Comparison of ENCODE assay signal across 13 cellular contexts in the genomic region with DNA sequence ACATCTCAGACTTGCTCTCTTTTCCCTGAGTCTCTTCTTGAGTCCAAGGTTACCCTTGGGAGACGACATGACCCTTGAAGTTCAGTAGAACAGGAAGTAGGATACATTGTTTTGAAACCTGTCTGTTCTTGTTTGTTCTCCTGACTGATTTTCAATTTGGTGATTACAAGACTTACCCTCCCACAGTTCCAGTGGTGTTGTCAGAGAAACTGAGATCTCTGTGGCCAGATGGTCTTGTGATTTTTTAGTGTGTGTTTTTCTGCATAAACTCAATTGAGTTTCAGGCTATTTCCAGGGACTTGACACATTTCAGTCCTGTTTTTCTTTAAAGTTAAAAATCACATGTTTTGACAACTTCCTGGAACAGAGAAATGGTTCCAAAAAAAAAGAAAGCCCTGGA. TPM values are rescaled to one million over a fixed set of nuclear protein-coding genes. Genes with fewer than 3 reads are reported as not detected.
DNase-seq lines count a peak whose midpoint lies in the region; ATAC-seq lines count a peak whose summit lies in the region.
"Had no signal": no experiment of that assay in that cellular context is flagged by ENCODE, and none has a peak within 500 bp of the region (broad histone marks: within the 10 kb centered on the region; RNA-seq: fewer than 3 reads in every experiment).

No MANE protein-coding gene starts in this region.

- H3K4me3 Mint-ChIP-seq in activated T-cell treated with anti-CD3 and anti-CD28 coated beads, Interleukin-2, amount 50 U/mL, for 72 hours: peak overlapping the region in 1 of 2 donors; percentile 5
- no peak overlapping the region for H3K4me3 Mint-ChIP-seq in stimulated activated memory B cell treated with anti-CD40 and anti-IgM and Interleukin-4, amounts not matched to agents 10 μg/mL and 1 μg/mL and 100 μg/mL, for 72 hours

- no peak for DNase-seq in activated T-cell treated with anti-CD3 and anti-CD28 coated beads, Interleukin-2, amount 50 U/mL, for 72 hours
- DNase-seq in activated T-cell treated with anti-CD3 and anti-CD28 coated beads for 4 hours (no peak), epidermal melanocyte (ENCODE audit: insufficient read length, low spot score) (no peak), NCI-H2171 (lab: John Stamatoyannopoulos, UW) (no peak), NOMO-1 treated with DMSO at 0.1 percent for 48 hours (lab: John Stamatoyannopoulos, UW; ENCODE audit: unreplicated experiment) (no peak)
- DNase-seq: NCI-H1930, Peyer's patch, spleen, T1000 had no signal

- peak; percentile 74 to 78 for ATAC-seq in activated T-cell treated with anti-CD3 and anti-CD28 coated beads, Interleukin-2, amount 50 U/mL, for 72 hours (replicated peaks in 1 of 2)
- ATAC-seq in GM21717 (IDR thresholded peaks at IDR 0.05; ENCODE audit: unreplicated experiment) (peak; percentile 69), HG03378 (IDR thresholded peaks at IDR 0.05; ENCODE audit: unreplicated experiment) (peak; percentile 55)
- peak; percentile 81 for ATAC-seq in stimulated activated memory B cell treated with anti-CD40 and anti-IgM and Interleukin-4, amounts not matched to agents 10 μg/mL and 1 μg/mL and 100 μg/mL, for 72 hours

- H3K36me3 Mint-ChIP-seq in activated T-cell treated with anti-CD3 and anti-CD28 coated beads, Interleukin-2, amount 50 U/mL, for 72 hours (ENCODE audit: insufficient read depth in 2 of 2): peaks cover 11 to 28% of the 10 kb centered on the region in 2 donors
- peaks cover 95% of the 10 kb centered on the region for H3K36me3 Mint-ChIP-seq in stimulated activated memory B cell treated with anti-CD40 and anti-IgM and Interleukin-4, amounts not matched to agents 10 μg/mL and 1 μg/mL and 100 μg/mL, for 72 hours

- no peaks in the 10 kb centered on the region for H3K9me3 Mint-ChIP-seq in activated T-cell treated with anti-CD3 and anti-CD28 coated beads, Interleukin-2, amount 50 U/mL, for 72 hours
- H3K9me3 Mint-ChIP-seq in stimulated activated memory B cell treated with anti-CD40 and anti-IgM and Interleukin-4, amounts not matched to agents 10 μg/mL and 1 μg/mL and 100 μg/mL, for 72 hours: no peaks in the 10 kb centered on the region

- H3K27me3 Mint-ChIP-seq in activated T-cell treated with anti-CD3 and anti-CD28 coated beads, Interleukin-2, amount 50 U/mL, for 72 hours (ENCODE audit: low read depth): no peaks in the 10 kb centered on the region
- no peaks in the 10 kb centered on the region for H3K27me3 Mint-ChIP-seq in stimulated activated memory B cell treated with anti-CD40 and anti-IgM and Interleukin-4, amounts not matched to agents 10 μg/mL and 1 μg/mL and 100 μg/mL, for 72 hours

- H3K4me1 Mint-ChIP-seq in activated T-cell treated with anti-CD3 and anti-CD28 coated beads, Interleukin-2, amount 50 U/mL, for 72 hours (ENCODE audit: low read depth): peaks cover 41% of the 10 kb centered on the region
- peaks cover 81% of the 10 kb centered on the region for H3K4me1 Mint-ChIP-seq in stimulated activated memory B cell treated with anti-CD40 and anti-IgM and Interleukin-4, amounts not matched to agents 10 μg/mL and 1 μg/mL and 100 μg/mL, for 72 hours

- H3K27ac Mint-ChIP-seq in activated T-cell treated with anti-CD3 and anti-CD28 coated beads, Interleukin-2, amount 50 U/mL, for 72 hours: no peak overlapping the region
- H3K27ac Mint-ChIP-seq in stimulated activated memory B cell treated with anti-CD40 and anti-IgM and Interleukin-4, amounts not matched to agents 10 μg/mL and 1 μg/mL and 100 μg/mL, for 72 hours: peak overlapping the region; percentile 81

RNA-seq across cellular contexts. Expression of gene PIK3CG, which starts 22.3 kb away (rescaled TPM):
- total RNA-seq in activated T-cell treated with anti-CD3 and anti-CD28 coated beads, Interleukin-2, amount 50 U/mL, for 72 hours: 10 to 100 TPM; 10.2 to 18.7 TPM
- total RNA-seq: chondrocyte had no signal
